ENCODE assay signal across 24 cellular contexts in the genomic region with DNA sequence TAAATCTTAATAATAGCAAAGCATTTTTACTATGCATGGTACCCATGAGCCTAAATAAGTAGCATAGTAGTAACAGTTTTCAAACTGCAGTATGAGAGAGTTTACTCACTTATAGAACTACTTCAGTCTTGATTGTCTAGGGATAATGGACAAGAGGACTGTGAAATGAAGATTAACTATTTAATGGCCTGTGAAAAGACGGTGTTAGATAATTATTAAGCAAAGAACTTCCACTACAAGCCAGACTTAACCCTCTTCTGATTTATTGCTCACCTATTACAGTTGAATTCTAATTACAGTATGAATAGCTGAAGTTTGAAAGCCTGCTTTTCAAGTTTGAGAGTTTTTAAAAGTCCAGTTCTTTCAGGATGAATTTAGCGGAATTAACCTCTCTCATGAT. TPM values are rescaled to one million over a fixed set of nuclear protein-coding genes. Genes with fewer than 3 reads are reported as not detected.
DNase-seq lines count a peak whose midpoint lies in the region; ATAC-seq, FAIRE-seq and TF ChIP-seq lines count a peak whose summit lies in the region.
"Had no signal": no experiment of that assay in that cellular context is flagged by ENCODE, and none has a peak within 500 bp of the region (broad histone marks: within the 10 kb centered on the region; RNA-seq: fewer than 3 reads in every experiment).

No MANE protein-coding gene starts in this region.

- peak; percentile 62 for FAIRE-seq in GM18507 (lab: Jason Lieb, UNC)
- FAIRE-seq in GM12878 (lab: Jason Lieb, UNC), result no peak
- no peak for FAIRE-seq in GM12891 (lab: Jason Lieb, UNC)

- DNase-seq in GM18507 (ENCODE audit: extremely low spot score, insufficient read length, low read depth) (no peak), GM12878 (ENCODE audit: low read depth, low spot score) (no peak), DMS153 (lab: John Stamatoyannopoulos, UW) (no peak), epidermal melanocyte (ENCODE audit: insufficient read length, low spot score) (no peak), GM12891 (ENCODE audit: insufficient read length, low spot score) (no peak)
- no peak for DNase-seq in activated CD4-positive, alpha-beta T cell treated with anti-CD3 and anti-CD28 coated beads for 4 hours
- DNase-seq: activated CD4-positive, alpha-beta T cell treated with anti-CD3 and anti-CD28 coated beads, Interleukin-2, amount 10 ng/mL, durations not matched to agents 7 days and 5 days; cerebellar nuclear complex; COR-L47; GOT3; heart right ventricle; left ventricle myocardium superior; midbrain; natural killer cell; NCI-H2107; NCI-H510A treated with DMSO at 0.1 percent for 48 hours; ovary; Peyer's patch; right cardiac atrium; stomach; trophoblast cell had no signal

- 96% methylated on average over 2 of the region's 2 CpGs for WGBS in GM12878 (ENCODE audit: insufficient coverage, insufficient replicate concordance, low lambda C conversion rate, missing lambda C conversion rate)

- H3K27me3 ChIP-seq in GM12878 (replicated peaks in 1 of 2; ENCODE audit: control insufficient read depth in 2 of 2, insufficient read depth in 2 of 2, low read length in 1 of 2), result no peaks in the 10 kb centered on the region
- H3K27me3 ChIP-seq: BLaER1, heart right ventricle, ovary, Peyer's patch, stomach had no signal

- no peak for TF ChIP-seq EP300 in GM12878 (IDR thresholded peaks at IDR 0.05; ENCODE audit: borderline replicate concordance in 1 of 2, control insufficient read depth in 1 of 2, low read depth in 2 of 2, low read length in 2 of 2)

- H3K27ac ChIP-seq in GM12878 (ENCODE audit: control insufficient read depth, insufficient read depth), result no peak overlapping the region
- H3K27ac ChIP-seq: BLaER1, heart right ventricle, ovary, Peyer's patch, stomach had no signal

- peaks cover 0 to 8% of the 10 kb centered on the region in 2 experiments; a peak in 1 of 4 replicates for H3K36me3 ChIP-seq in GM12878 (ENCODE audit: control insufficient read depth in 2 of 2, insufficient read depth in 2 of 2, low read length in 1 of 2)
- H3K36me3 ChIP-seq: ovary had no signal

- no peak for TF ChIP-seq RAD21 in GM12878 (IDR thresholded peaks at IDR 0.05; ENCODE audit: insufficient read depth, low read depth, low read length)

- peaks cover 17% of the 10 kb centered on the region for H3K79me2 ChIP-seq in GM12878 (ENCODE audit: control insufficient read depth, insufficient read depth, low read length)

- CTCF ChIA-PET in GM12878 (lab: Yijun Ruan, JAX), result interaction anchor here (1.2 to 1.4 kb wide), 2 partner anchors 23 to 53 kb away, joined by 3 to 4 read pairs; no protein-coding TSS in a partner anchor

- TF ChIP-seq CTCF in GM12878 (IDR thresholded peaks at IDR 0.05 in 2 of 3, conservative IDR thresholded peaks at IDR 0.05 in 1 of 3; ENCODE audit: control insufficient read depth in 2 of 3, extremely low read depth in 1 of 3, insufficient read depth in 1 of 3, low read depth in 3 of 3, low read length in 3 of 3), result no peak

- H2AFZ ChIP-seq in GM12878 (ENCODE audit: control insufficient read depth, low read depth, low read length), result no peak overlapping the region

- H3K9ac ChIP-seq in GM12878 (ENCODE audit: control insufficient read depth, insufficient read depth, low read length), result no peak overlapping the region
- H3K9ac ChIP-seq: BLaER1 had no signal

- no peak for TF ChIP-seq POLR2A in GM12878 (IDR thresholded peaks at IDR 0.05; ENCODE audit: low read depth, low read length)
- TF ChIP-seq POLR2A in GM12891 (IDR thresholded peaks at IDR 0.05; ENCODE audit: low read depth, low read length), result no peak

- RAD21 ChIA-PET in GM12878 (lab: Charles Lee; ENCODE audit: unreplicated experiment), result interaction anchor here (1.0 kb wide), 1 partner anchor 12 kb away, joined by 3 read pairs; no protein-coding TSS in a partner anchor

- no peaks in the 10 kb centered on the region for H4K20me1 ChIP-seq in GM12878 (ENCODE audit: control insufficient read depth, insufficient read depth)

- in situ Hi-C loops in GM12878 (cut with MboI), result no loop called here

- H3K4me3 ChIP-seq in GM12878, result no peak overlapping the region
- H3K4me3 ChIP-seq: BLaER1, heart right ventricle, ovary, Peyer's patch, stomach had no signal

- ATAC-seq in GM19395 (IDR thresholded peaks at IDR 0.05; ENCODE audit: unreplicated experiment), result peak; percentile 58
- ATAC-seq in HG03135 (IDR thresholded peaks at IDR 0.05; ENCODE audit: unreplicated experiment), result peak; percentile 56
- ATAC-seq in GM12878, result peak; percentile 21; the same call in 2 of the 3 replicates
- ATAC-seq: heart right ventricle, left ventricle myocardium superior, right cardiac atrium had no signal

- intact Hi-C loops in GM12878 (cut with micrococcal nuclease; ENCODE audit: unreplicated experiment), result no loop called here

- peaks cover 10% of the 10 kb centered on the region for H3K4me1 ChIP-seq in GM12878 (ENCODE audit: control insufficient read depth, insufficient read depth, low read length)
- H3K4me1 ChIP-seq: Peyer's patch had no signal

- BruUV-seq in GM12878 (replicated peaks; lab: Mats Ljungman, UMichigan), result no TSS peak

- H3K9me3 ChIP-seq in GM12878 (replicated peaks; ENCODE audit: control insufficient read depth, insufficient read depth, low read length), result no peaks in the 10 kb centered on the region
- H3K9me3 ChIP-seq: BLaER1, heart right ventricle, ovary, Peyer's patch, stomach had no signal

- H3K4me2 ChIP-seq in GM12878 (ENCODE audit: control insufficient read depth, insufficient read depth), result no peak overlapping the region
- H3K4me2 ChIP-seq: BLaER1 had no signal

- SMC1A ChIA-PET in GM12878 (lab: Charles Lee; ENCODE audit: uncharacterized antibody, unreplicated experiment), result interaction anchor here (1.1 to 1.7 kb wide), 5 partner anchors 8 to 140 kb away, joined by 3 to 5 read pairs (median 3); no protein-coding TSS in a partner anchor

- POLR2A ChIA-PET in GM12878 (lab: Charles Lee), result no interaction called here

TF ChIP-seq in GM12878, 131 proteins besides CTCF, POLR2A, EP300 and RAD21 (continues in another document):
- TF ChIP-seq KAT2A (conservative IDR thresholded peaks at IDR 0.05; ENCODE audit: control insufficient read depth, low read depth, low read length), result no peak
- no peak for TF ChIP-seq ESRRA (IDR thresholded peaks at IDR 0.05; ENCODE audit: low read length)
- no peak for TF ChIP-seq RUNX3 (IDR thresholded peaks at IDR 0.05; ENCODE audit: low read length)
- TF ChIP-seq HCFC1 (IDR thresholded peaks at IDR 0.05; ENCODE audit: low read length), result no peak
- no peak for TF ChIP-seq ZNF274 (IDR thresholded peaks at IDR 0.05; ENCODE audit: insufficient read depth, insufficient read length)
- no peak for TF ChIP-seq RAD51 (IDR thresholded peaks at IDR 0.05)
- TF ChIP-seq DPF2 (IDR thresholded peaks at IDR 0.05), result no peak
- TF ChIP-seq BRCA1 (IDR thresholded peaks at IDR 0.05; ENCODE audit: low read depth, low read length), result no peak
- no peak for TF ChIP-seq YBX1 (IDR thresholded peaks at IDR 0.05)
- no peak for TF ChIP-seq NFYA (IDR thresholded peaks at IDR 0.05; ENCODE audit: borderline replicate concordance, low read depth, low read length)
- TF ChIP-seq MYC (IDR thresholded peaks at IDR 0.05; ENCODE audit: insufficient read depth, insufficient read length, insufficient replicate concordance, low read length, severe bottlenecking), result no peak
- no peak for TF ChIP-seq IRF4 (IDR thresholded peaks at IDR 0.05; ENCODE audit: low read depth, low read length)
- TF ChIP-seq PML (IDR thresholded peaks at IDR 0.05; ENCODE audit: low read length), result no peak
- TF ChIP-seq KLF5 (IDR thresholded peaks at IDR 0.05; ENCODE audit: partially characterized antibody), result no peak
- TF ChIP-seq CBX5 (IDR thresholded peaks at IDR 0.05; ENCODE audit: low read depth), result no peak

TF ChIP-seq in GM12891, 5 proteins besides CTCF, POLR2A, EP300 and RAD21:
- TF ChIP-seq POLR2AphosphoS5 (IDR thresholded peaks at IDR 0.05; ENCODE audit: low read depth, low read length) (no peak), PAX5 (IDR thresholded peaks at IDR 0.05; ENCODE audit: insufficient read depth, low read length, severe bottlenecking) (no peak), SPI1 (IDR thresholded peaks at IDR 0.05; ENCODE audit: low read depth, low read length) (no peak)

RNA-seq across cellular contexts. Expression of gene PIK3C3, which starts 19.0 kb away (rescaled TPM):
- 376 and 389 TPM in 2 replicates for total RNA-seq in GM12878 (2013; cell fraction: nucleolus; rRNA removed)
- 14.4 and 24.7 TPM in 2 replicates for total RNA-seq in GM12878 (2014; rRNA removed)
- total RNA-seq in GM12878 (2014; rRNA removed; fragmentation: Illumina TruSeq; extraction: Trizol), result 30.8 and 37.4 TPM in 2 replicates
- 33.8 and 33.9 TPM in 2 replicates for total RNA-seq in GM12878 (2021)
- 30.6 TPM for polyA plus RNA-seq in GM12878 (2011; ENCODE audit: low read depth)
- 131 and 208 TPM in 2 replicates for polyA plus RNA-seq in GM12878 (2011; rRNA removed)
- polyA plus RNA-seq in GM12878 (2011; cell fraction: cytosol; rRNA removed), result 59.0 and 78.0 TPM in 2 replicates
- polyA plus RNA-seq in GM12878 (2011; cell fraction: nucleus; rRNA removed), result 118 and 123 TPM in 2 replicates
- polyA plus RNA-seq in GM12878 (2012), result 36.9 and 52.3 TPM in 2 replicates
- 26.6 and 34.2 TPM in 2 replicates for polyA plus RNA-seq in GM12878 (2014; fragmentation: Illumina TruSeq; extraction: Trizol)
- polyA plus RNA-seq in GM12878 (2014; fragmentation: Nextera tagmentation; extraction: Ambion mirVana), result 10 to 100 TPM; 20.1 to 37.7 TPM
- polyA plus RNA-seq in GM12878 (2014; rRNA removed), result 22.5 and 24.0 TPM in 2 replicates
- polyA plus RNA-seq in GM12878 (2016; fragmentation: Nextera tagmentation; extraction: Ambion mirVana), result 10 to 100 TPM; 41.8 to 42.6 TPM
- polyA minus RNA-seq in GM12878 (2011; rRNA and poly(A)+ RNA removed), result 164 and 202 TPM in 2 replicates
- polyA minus RNA-seq in GM12878 (2011; cell fraction: cytosol; rRNA and poly(A)+ RNA removed), result 30.2 and 36.2 TPM in 2 replicates
- 163 and 245 TPM in 2 replicates for polyA minus RNA-seq in GM12878 (2011; cell fraction: nucleus; rRNA and poly(A)+ RNA removed)
- 22.7 TPM for polyA plus RNA-seq in GM12891 (2012; ENCODE audit: low read depth, missing spikeins)
